16 cellular contexts compared by ENCODE assay signal in the genomic region with DNA sequence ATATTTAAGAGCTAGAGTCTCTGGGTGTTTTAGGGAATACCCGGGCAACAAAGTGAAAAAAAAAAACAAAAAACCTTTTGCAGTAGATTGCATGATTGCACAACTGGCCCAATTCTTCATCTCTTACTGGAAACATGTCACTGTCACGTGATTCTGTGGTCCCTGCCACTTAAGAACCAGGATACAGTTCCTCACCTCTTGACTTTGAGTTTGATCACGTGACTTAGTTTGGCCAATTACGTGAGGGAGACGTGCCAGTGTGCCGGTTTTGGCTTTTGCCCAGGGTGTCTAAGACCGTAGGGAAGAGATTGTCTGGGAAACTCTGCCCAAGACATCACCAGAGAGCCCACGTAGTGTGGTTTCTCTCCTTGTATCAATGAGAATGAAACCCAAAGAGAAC.
"Had no signal": no experiment of that assay in that cellular context is flagged by ENCODE, and none has a peak within 500 bp of the region (broad histone marks: within the 10 kb centered on the region; RNA-seq: fewer than 3 reads in every experiment).

No MANE protein-coding gene starts in this region.

- H3K4me3 ChIP-seq: esophagus squamous epithelium, gastrocnemius medialis, left ventricle myocardium inferior, prostate gland, suprapubic skin, upper lobe of left lung had no signal

- H3K9me3 ChIP-seq: gastrocnemius medialis, prostate gland, suprapubic skin, upper lobe of left lung had no signal

- H3K4me1 ChIP-seq: esophagus squamous epithelium, gastrocnemius medialis, prostate gland, suprapubic skin, upper lobe of left lung had no signal

- H3K36me3 ChIP-seq: esophagus squamous epithelium, gastrocnemius medialis, left ventricle myocardium inferior, prostate gland, suprapubic skin, upper lobe of left lung had no signal

- DNase-seq: activated CD4-positive, alpha-beta T cell treated with anti-CD3 and anti-CD28 coated beads for 48 hours; activated CD8-positive, alpha-beta memory T cell treated with anti-CD3 and anti-CD28 coated beads, Interleukin-2, amount 50 U/mL, for 48 hours; activated CD8-positive, alpha-beta T cell treated with anti-CD3 and anti-CD28 coated beads, Interleukin-2, amount 10 ng/mL, durations not matched to agents 7 days and 5 days; activated naive CD4-positive, alpha-beta T cell; activated naive CD8-positive, alpha-beta T cell treated with anti-CD3 and anti-CD28 coated beads, Interleukin-2, amount 50 U/mL, for 24 hours; esophagus squamous epithelium; gastrocnemius medialis; kidney; left ventricle myocardium inferior; mesendoderm; nephron progenitor cell; stimulated activated CD4-positive, alpha-beta T cell treated with anti-CD3 and anti-CD28 coated beads, Interleukin-12 subunit alpha, Interleukin-12 subunit beta, amount 100 ng/mL, for 4 hours; stimulated activated naive CD4-positive, alpha-beta T cell; upper lobe of left lung had no signal

- H3K27me3 ChIP-seq: esophagus squamous epithelium, gastrocnemius medialis, suprapubic skin, upper lobe of left lung had no signal

- H3K27ac ChIP-seq: esophagus squamous epithelium, gastrocnemius medialis, left ventricle myocardium inferior, prostate gland, suprapubic skin, upper lobe of left lung had no signal

- ATAC-seq: activated CD8-positive, alpha-beta T cell treated with anti-CD3 and anti-CD28 coated beads, Interleukin-2, amount 10 ng/mL, durations not matched to agents 7 days and 5 days; activated naive CD8-positive, alpha-beta T cell treated with anti-CD3 and anti-CD28 coated beads, Interleukin-2, amount 50 U/mL, for 24 hours; gastrocnemius medialis had no signal
